1 cellular context compared by ENCODE assay signal in genomic region chr7:151095123-151095797, GRCh38.
TF ChIP-seq lines count a peak whose summit lies in the region.

No MANE protein-coding gene starts in this region.

TF ChIP-seq in HepG2, 621 proteins besides CTCF, POLR2A, EP300 and RAD21:
- no peak for TF ChIP-seq TEAD3 (CRISPR knock-in tag; optimal IDR thresholded peaks at IDR 0.05; ENCODE audit: borderline replicate concordance)
- TF ChIP-seq ZNF251 (CRISPR knock-in tag; IDR thresholded peaks at IDR 0.05), result no peak
- TF ChIP-seq PBX3 (CRISPR knock-in tag; IDR thresholded peaks at IDR 0.05; ENCODE audit: borderline replicate concordance), result no peak
- TF ChIP-seq HES4 (CRISPR knock-in tag; IDR thresholded peaks at IDR 0.05; ENCODE audit: borderline replicate concordance), result no peak
- no peak for TF ChIP-seq ZFY (CRISPR knock-in tag; IDR thresholded peaks at IDR 0.05)
- no peak for TF ChIP-seq ZNF138 (CRISPR knock-in tag; IDR thresholded peaks at IDR 0.05; ENCODE audit: low read depth)
- TF ChIP-seq, protein P1, sequence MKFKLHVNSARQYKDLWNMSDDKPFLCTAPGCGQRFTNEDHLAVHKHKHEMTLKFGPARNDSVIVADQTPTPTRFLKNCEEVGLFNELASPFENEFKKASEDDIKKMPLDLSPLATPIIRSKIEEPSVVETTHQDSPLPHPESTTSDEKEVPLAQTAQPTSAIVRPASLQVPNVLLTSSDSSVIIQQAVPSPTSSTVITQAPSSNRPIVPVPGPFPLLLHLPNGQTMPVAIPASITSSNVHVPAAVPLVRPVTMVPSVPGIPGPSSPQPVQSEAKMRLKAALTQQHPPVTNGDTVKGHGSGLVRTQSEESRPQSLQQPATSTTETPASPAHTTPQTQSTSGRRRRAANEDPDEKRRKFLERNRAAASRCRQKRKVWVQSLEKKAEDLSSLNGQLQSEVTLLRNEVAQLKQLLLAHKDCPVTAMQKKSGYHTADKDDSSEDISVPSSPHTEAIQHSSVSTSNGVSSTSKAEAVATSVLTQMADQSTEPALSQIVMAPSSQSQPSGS (CRISPR knock-in tag; IDR thresholded peaks at IDR 0.05), result no peak
- TF ChIP-seq, protein P2, sequence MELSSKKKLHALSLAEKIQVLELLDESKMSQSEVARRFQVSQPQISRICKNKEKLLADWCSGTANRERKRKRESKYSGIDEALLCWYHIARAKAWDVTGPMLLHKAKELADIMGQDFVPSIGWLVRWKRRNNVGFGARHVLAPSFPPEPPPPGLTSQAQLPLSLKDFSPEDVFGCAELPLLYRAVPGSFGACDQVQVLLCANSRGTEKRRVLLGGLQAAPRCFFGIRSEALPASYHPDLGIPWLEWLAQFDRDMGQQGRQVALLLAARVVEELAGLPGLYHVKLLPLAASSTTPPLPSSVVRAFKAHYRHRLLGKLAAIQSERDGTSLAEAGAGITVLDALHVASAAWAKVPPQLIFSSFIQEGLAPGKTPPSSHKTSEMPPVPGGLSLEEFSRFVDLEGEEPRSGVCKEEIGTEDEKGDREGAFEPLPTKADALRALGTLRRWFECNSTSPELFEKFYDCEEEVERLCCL (CRISPR knock-in tag; IDR thresholded peaks at IDR 0.05; ENCODE audit: borderline replicate concordance), result no peak
- no peak for TF ChIP-seq FOXJ3 (CRISPR knock-in tag; IDR thresholded peaks at IDR 0.05; ENCODE audit: borderline replicate concordance)
- no peak for TF ChIP-seq SNRNP70 (IDR thresholded peaks at IDR 0.05; ENCODE audit: low read depth, low read length)
- TF ChIP-seq ZNF33A (CRISPR knock-in tag; IDR thresholded peaks at IDR 0.05; ENCODE audit: borderline replicate concordance), result no peak
- TF ChIP-seq, protein P3, sequence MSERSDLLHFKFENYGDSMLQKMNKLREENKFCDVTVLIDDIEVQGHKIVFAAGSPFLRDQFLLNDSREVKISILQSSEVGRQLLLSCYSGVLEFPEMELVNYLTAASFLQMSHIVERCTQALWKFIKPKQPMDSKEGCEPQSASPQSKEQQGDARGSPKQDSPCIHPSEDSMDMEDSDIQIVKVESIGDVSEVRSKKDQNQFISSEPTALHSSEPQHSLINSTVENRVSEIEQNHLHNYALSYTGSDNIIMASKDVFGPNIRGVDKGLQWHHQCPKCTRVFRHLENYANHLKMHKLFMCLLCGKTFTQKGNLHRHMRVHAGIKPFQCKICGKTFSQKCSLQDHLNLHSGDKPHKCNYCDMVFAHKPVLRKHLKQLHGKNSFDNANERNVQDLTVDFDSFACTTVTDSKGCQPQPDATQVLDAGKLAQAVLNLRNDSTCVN (CRISPR knock-in tag; IDR thresholded peaks at IDR 0.05; ENCODE audit: borderline replicate concordance), result no peak
- TF ChIP-seq ATF7-NPFF (CRISPR knock-in tag; IDR thresholded peaks at IDR 0.05; ENCODE audit: low read depth), result no peak
- no peak for TF ChIP-seq ZNF337 (CRISPR knock-in tag; IDR thresholded peaks at IDR 0.05; ENCODE audit: borderline replicate concordance, low read depth)
- no peak for TF ChIP-seq ZNF33B (CRISPR knock-in tag; IDR thresholded peaks at IDR 0.05)
- no peak for TF ChIP-seq ATF5 (CRISPR knock-in tag; IDR thresholded peaks at IDR 0.05; ENCODE audit: low read depth)
- no peak for TF ChIP-seq ZNF841 (CRISPR knock-in tag; IDR thresholded peaks at IDR 0.05; ENCODE audit: borderline replicate concordance)
- TF ChIP-seq, protein P4, sequence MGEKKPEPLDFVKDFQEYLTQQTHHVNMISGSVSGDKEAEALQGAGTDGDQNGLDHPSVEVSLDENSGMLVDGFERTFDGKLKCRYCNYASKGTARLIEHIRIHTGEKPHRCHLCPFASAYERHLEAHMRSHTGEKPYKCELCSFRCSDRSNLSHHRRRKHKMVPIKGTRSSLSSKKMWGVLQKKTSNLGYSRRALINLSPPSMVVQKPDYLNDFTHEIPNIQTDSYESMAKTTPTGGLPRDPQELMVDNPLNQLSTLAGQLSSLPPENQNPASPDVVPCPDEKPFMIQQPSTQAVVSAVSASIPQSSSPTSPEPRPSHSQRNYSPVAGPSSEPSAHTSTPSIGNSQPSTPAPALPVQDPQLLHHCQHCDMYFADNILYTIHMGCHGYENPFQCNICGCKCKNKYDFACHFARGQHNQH (CRISPR knock-in tag; IDR thresholded peaks at IDR 0.05), result no peak
